18 cellular contexts compared by ENCODE assay signal in genomic region chr10:45377321-45377720, GRCh38. TPM values are rescaled to one million over a fixed set of nuclear protein-coding genes. Genes with fewer than 3 reads are reported as not detected.
DNase-seq lines count a peak whose midpoint lies in the region; ATAC-seq and TF ChIP-seq lines count a peak whose summit lies in the region.
"Had no signal": no experiment of that assay in that cellular context is flagged by ENCODE, and none has a peak within 500 bp of the region (broad histone marks: within the 10 kb centered on the region; RNA-seq: fewer than 3 reads in every experiment).

No MANE protein-coding gene starts in this region.

- H3K27ac Mint-ChIP-seq in T-helper 17 cell (peak overlapping the region; percentile 76), naive B cell (peak overlapping the region; percentile 75 to 91 (median 86))

- intact Hi-C loops in esophagus muscularis mucosa (cut with DNase I) = no loop called here

- TF ChIP-seq CTCF in GM20000 (IDR thresholded peaks at IDR 0.05; ENCODE audit: extremely low read depth, missing control alignments) (no peak), esophagus muscularis mucosa (IDR thresholded peaks at IDR 0.05) (no peak)

- peak overlapping the region; percentile 53 for H3K4me3 Mint-ChIP-seq in T-helper 17 cell
- H3K4me3 Mint-ChIP-seq in naive B cell = peak overlapping the region; percentile 85 to 98 (median 96)

- H3K36me3 Mint-ChIP-seq in T-helper 17 cell (ENCODE audit: low read depth) (peaks cover 6% of the 10 kb centered on the region), naive B cell (peaks cover 0 to 21% of the 10 kb centered on the region in 2 donors)

- TF ChIP-seq EP300 in esophagus muscularis mucosa (IDR thresholded peaks at IDR 0.05) = no peak

- H3K4me1 Mint-ChIP-seq in T-helper 17 cell = peaks cover 37% of the 10 kb centered on the region
- H3K4me1 Mint-ChIP-seq in naive B cell = peaks cover 63 to 81% (median 72%) of the 10 kb centered on the region in 3 donors

- WGBS in esophagus muscularis mucosa = 47% methylated on average over 4 of the region's 4 CpGs

- H3K9me3 Mint-ChIP-seq in naive B cell = no peaks in the 10 kb centered on the region

- H3K27ac ChIP-seq in esophagus muscularis mucosa (replicated peaks in 1 of 4) = no peak overlapping the region
- H3K27ac ChIP-seq: C4-2B, GM23248 had no signal

- peak; percentile 1 for DNase-seq in AG08396 (ENCODE audit: low spot score)
- DNase-seq in GM20000 (ENCODE audit: low spot score) = peak; percentile 3
- DNase-seq in T-helper 17 cell = no peak
- no peak for DNase-seq in naive B cell
- no peak for DNase-seq in DMS114 treated with DMSO at 0.1 percent for 48 hours (lab: John Stamatoyannopoulos, UW; ENCODE audit: unreplicated experiment)
- DNase-seq in DMS53 (lab: John Stamatoyannopoulos, UW) = no peak
- DNase-seq in esophagus muscularis mucosa (ENCODE audit: extremely low spot score) = no peak
- DNase-seq: DMS153, GM23248, HCEC 1CT, NCI-H1417 treated with DMSO at 0.1 percent for 48 hours, NCI-H2029, NCI-H510A, Peyer's patch had no signal

- H3K36me3 ChIP-seq in esophagus muscularis mucosa = no peaks in the 10 kb centered on the region
- H3K36me3 ChIP-seq: Peyer's patch had no signal

- peaks cover 16 to 27% (median 25%) of the 10 kb centered on the region in 4 donors for H3K4me1 ChIP-seq in esophagus muscularis mucosa

- H3K9me3 ChIP-seq in T-helper 17 cell (ENCODE audit: control insufficient read depth, low read length, poor library complexity, severe bottlenecking) (no peaks in the 10 kb centered on the region), esophagus muscularis mucosa (no peaks in the 10 kb centered on the region)
- H3K9me3 ChIP-seq: Peyer's patch had no signal

- peaks cover 0 to 87% (median 12%) of the 10 kb centered on the region in 4 donors for H3K27me3 ChIP-seq in esophagus muscularis mucosa
- H3K27me3 ChIP-seq: Peyer's patch had no signal

- H3K27me3 Mint-ChIP-seq in T-helper 17 cell (no peaks in the 10 kb centered on the region), naive B cell (no peaks in the 10 kb centered on the region)

- no peak for TF ChIP-seq POLR2A in esophagus muscularis mucosa (IDR thresholded peaks at IDR 0.05; ENCODE audit: low read depth)

- no peak for ATAC-seq in T-helper 17 cell
- no peak for ATAC-seq in naive B cell (ENCODE audit: low read depth in 2 of 2)
- no peak for ATAC-seq in HG03460 (IDR thresholded peaks at IDR 0.05; ENCODE audit: unreplicated experiment)
- ATAC-seq: Right ventricle myocardium inferior had no signal

- H3K4me3 ChIP-seq in esophagus muscularis mucosa = no peak overlapping the region
- H3K4me3 ChIP-seq: GM23248, Peyer's patch had no signal

RNA-seq across cellular contexts. Expression of gene ALOX5, which starts 3.3 kb away (rescaled TPM):
- total RNA-seq in T-helper 17 cell (10 to 100 TPM; 19.8 to 66.6 TPM), esophagus muscularis mucosa (10 to 100 TPM; 14.2 to 48.5 (median 21.2) TPM)
- 100 to 1,000 TPM; 120 to 202 (median 153) TPM for polyA plus RNA-seq in naive B cell (ENCODE audit: low read depth in 6 of 6)
- total RNA-seq: G401, GM23248 had no signal
- polyA plus RNA-seq: GM23248 had no signal

Comparison
In these comparisons a context has a peak if more than half of its experiments do, and no peak if none do; other contexts are left out.
1. DNase-seq: peak in AG08396 (single experiment) and GM20000 (single experiment); none in T-helper 17 cell (0 of 3), naive B cell (single experiment), DMS114 treated with DMSO at 0.1 percent for 48 hours (single experiment), DMS53 (single experiment) and esophagus muscularis mucosa (single experiment).